In genomic region chr17:74427048-74427762, GRCh38 we compare ENCODE assay signal across 1 cellular context.
A peak's percentile ranks its signal among the peaks of the same experiment; 100 is the strongest.
TF ChIP-seq lines count a peak whose summit lies in the region.

No MANE protein-coding gene starts in this region.

TF ChIP-seq in liver, 16 proteins besides CTCF, POLR2A, EP300 and RAD21 (continued from another document):
- TF ChIP-seq ZBTB33 (IDR thresholded peaks at IDR 0.05) = no peak
- peak in 1 of 2 donors; percentile 79 for TF ChIP-seq GABPA (IDR thresholded peaks at IDR 0.05 in 1 of 2, conservative IDR thresholded peaks at IDR 0.05 in 1 of 2)
- no peak for TF ChIP-seq NR2F2 (IDR thresholded peaks at IDR 0.05)
- TF ChIP-seq EGR1 (IDR thresholded peaks at IDR 0.05; ENCODE audit: low read depth in 2 of 2) = peak in 1 of 2 donors; percentile 83
- TF ChIP-seq SP1 (IDR thresholded peaks at IDR 0.05) = peak; percentile 88
- TF ChIP-seq MAX (IDR thresholded peaks at IDR 0.05) = peak; percentile 92
- no peak for TF ChIP-seq JUND (IDR thresholded peaks at IDR 0.05)
- peak; percentile 86 to 91 for TF ChIP-seq HNF4A (conservative IDR thresholded peaks at IDR 0.05)
- peak; percentile 67 to 84 for TF ChIP-seq RXRA (IDR thresholded peaks at IDR 0.05)
- peak; percentile 79 for TF ChIP-seq YY1 (IDR thresholded peaks at IDR 0.05)
- TF ChIP-seq FOXA1 (IDR thresholded peaks at IDR 0.05) = peak; percentile 5
- peak; percentile 79 for TF ChIP-seq HNF4G (IDR thresholded peaks at IDR 0.05)
- no peak for TF ChIP-seq ATF3 (IDR thresholded peaks at IDR 0.05)
- TF ChIP-seq TAF1 (conservative IDR thresholded peaks at IDR 0.05) = peak; percentile 37
- no peak for TF ChIP-seq FOXA2 (IDR thresholded peaks at IDR 0.05)
